ENCODE assay signal across 35 cellular contexts in the genomic region with DNA sequence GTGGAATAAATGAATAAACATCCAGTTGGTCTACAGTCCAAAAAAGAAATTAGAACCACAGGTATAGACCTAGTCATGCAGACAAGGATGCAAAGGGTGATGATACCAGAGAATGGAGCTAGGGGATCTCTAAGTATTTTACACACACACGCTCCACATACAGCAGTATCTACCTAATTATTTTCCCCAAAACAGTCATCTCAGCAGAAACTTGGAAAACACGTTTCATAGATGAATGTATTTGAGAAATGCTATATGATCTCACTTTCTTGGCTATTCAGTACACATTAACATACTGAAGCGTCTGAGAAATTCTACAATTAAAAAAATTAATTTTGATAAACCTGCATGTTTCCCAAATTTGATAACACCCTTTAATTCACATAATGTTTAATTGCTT.
"Had no signal": no experiment of that assay in that cellular context is flagged by ENCODE, and none has a peak within 500 bp of the region (broad histone marks: within the 10 kb centered on the region; RNA-seq: fewer than 3 reads in every experiment).

No MANE protein-coding gene starts in this region.

- H3K9ac ChIP-seq: KMS-11 had no signal

- H3K27me3 ChIP-seq: MG63 had no signal

- H3K27ac ChIP-seq: KMS-11 had no signal

- H3K36me3 ChIP-seq: MG63 had no signal

- H3K4me2 ChIP-seq: KMS-11 had no signal

- H3K4me3 ChIP-seq: MG63 had no signal

- DNase-seq: Karpas-422, Kasumi-1, MG63, MM.1S, MV-4-11, NCI-H1048, NCI-H1092, NCI-H1092 treated with DMSO at 0.1 percent for 48 hours, NCI-H1105, NCI-H1105 treated with DMSO at 0.1 percent for 48 hours, NCI-H1417, NCI-H1417 treated with DMSO at 0.1 percent for 48 hours, NCI-H1436, NCI-H1436 treated with DMSO at 0.1 percent for 48 hours, NCI-H146, NCI-H1694, NCI-H1694 treated with DMSO at 0.1 percent for 48 hours, NCI-H187, NCI-H187 treated with DMSO at 0.1 percent for 48 hours, NCI-H1930, NCI-H2029, NCI-H2029 treated with DMSO at 0.1 percent for 48 hours, NCI-H2081, NCI-H2081 treated with DMSO at 0.1 percent for 48 hours, NCI-H2107, NCI-H2171, NCI-H2171 treated with DMSO at 0.1 percent for 48 hours, NCI-H2227 treated with DMSO at 0.1 percent for 48 hours, NCI-H226, NCI-H345, NCI-H446, NCI-H446 treated with DMSO at 0.1 percent for 48 hours, NCI-H510A, NCI-H510A treated with DMSO at 0.1 percent for 48 hours had no signal
